ENCODE assay signal across 30 cellular contexts in the genomic region with DNA sequence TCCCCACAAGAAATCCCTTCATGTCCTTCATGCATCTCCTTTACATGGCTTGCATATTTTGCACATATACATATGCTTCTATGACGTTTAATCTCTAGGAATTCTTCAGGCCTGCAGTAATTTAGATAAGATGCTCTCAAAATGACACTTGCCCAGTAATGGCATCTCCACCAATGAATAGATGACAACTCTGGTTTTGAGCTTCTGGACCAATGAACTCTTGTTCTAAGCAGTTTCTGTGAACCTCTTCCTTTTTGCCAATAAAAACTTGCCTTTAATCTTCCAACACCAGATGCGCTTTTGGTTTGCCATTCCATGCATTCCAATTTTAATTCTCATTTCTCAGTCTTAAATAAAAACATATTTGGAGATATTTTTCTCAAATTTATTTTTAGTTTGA.
"Had no signal": no experiment of that assay in that cellular context is flagged by ENCODE, and none has a peak within 500 bp of the region (broad histone marks: within the 10 kb centered on the region; RNA-seq: fewer than 3 reads in every experiment).

No MANE protein-coding gene starts in this region.

- H3K4me3 ChIP-seq: left lung, lower lobe of right lung, pancreas, prostate gland, skin epidermis, stomach, testis, thyroid gland, transverse colon, upper lobe of left lung, vagina had no signal

- H3K27ac Mint-ChIP-seq: immature natural killer cell; naive thymus-derived CD8-positive, alpha-beta T cell; nephron; stimulated activated naive B cell treated with anti-CD40 and anti-IgM and Interleukin-4, amounts not matched to agents 10 μg/mL and 1 μg/mL and 100 μg/mL, for 72 hours had no signal

- DNase-seq: immature natural killer cell; kidney; left colon; left lung; lower lobe of right lung; mammary epithelial cell; mesenchymal stem cell; naive thymus-derived CD8-positive, alpha-beta T cell; nucleus accumbens; pancreas; posterior cingulate gyrus; retina; right cardiac atrium; stimulated activated CD4-positive, alpha-beta T cell treated with anti-CD3 and anti-CD28 coated beads, Interleukin-12 subunit alpha, Interleukin-12 subunit beta, amount 100 ng/mL, for 4 hours; stimulated activated CD4-positive, alpha-beta T cell treated with anti-CD3 and anti-CD28 coated beads, Interleukin-15, amount 100 ng/mL, for 24 hours; stimulated activated CD4-positive, alpha-beta T cell treated with anti-CD3 and anti-CD28 coated beads, Interleukin-2, amount 100 ng/mL, for 24 hours; stimulated activated CD4-positive, alpha-beta T cell treated with anti-CD3 and anti-CD28 coated beads, Interleukin-4, amount 100 ng/mL, for 1 hour; stimulated activated naive B cell treated with anti-CD40 and anti-IgM and Interleukin-4, amounts not matched to agents 10 μg/mL and 1 μg/mL and 100 μg/mL, for 72 hours; stimulated activated naive CD8-positive, alpha-beta T cell treated with anti-CD3 and anti-CD28 coated beads, Interleukin-15, Interleukin-2, amounts not matched to agents 100 U/mL and 50 U/mL, for 24 hours; stomach; testis; thyroid gland; transverse colon; upper lobe of left lung had no signal

- H3K36me3 Mint-ChIP-seq: immature natural killer cell; naive thymus-derived CD8-positive, alpha-beta T cell; stimulated activated naive B cell treated with anti-CD40 and anti-IgM and Interleukin-4, amounts not matched to agents 10 μg/mL and 1 μg/mL and 100 μg/mL, for 72 hours had no signal

- H3K27me3 ChIP-seq: left lung, pancreas, stomach, testis, thyroid gland, transverse colon, upper lobe of left lung, vagina had no signal

- H3K9me3 Mint-ChIP-seq: nephron; neural crest cell; stimulated activated naive B cell treated with anti-CD40 and anti-IgM and Interleukin-4, amounts not matched to agents 10 μg/mL and 1 μg/mL and 100 μg/mL, for 72 hours had no signal

- H3K27me3 Mint-ChIP-seq: stimulated activated naive B cell treated with anti-CD40 and anti-IgM and Interleukin-4, amounts not matched to agents 10 μg/mL and 1 μg/mL and 100 μg/mL, for 72 hours had no signal

- H3K4me1 Mint-ChIP-seq: immature natural killer cell; naive thymus-derived CD8-positive, alpha-beta T cell; nephron; neural crest cell; stimulated activated naive B cell treated with anti-CD40 and anti-IgM and Interleukin-4, amounts not matched to agents 10 μg/mL and 1 μg/mL and 100 μg/mL, for 72 hours had no signal

- H3K27ac ChIP-seq: left lung, lower lobe of right lung, pancreas, prostate gland, stomach, testis, thyroid gland, transverse colon, upper lobe of left lung, vagina had no signal

- H3K36me3 ChIP-seq: left lung, lower lobe of right lung, pancreas, prostate gland, stomach, thyroid gland, transverse colon, upper lobe of left lung, vagina had no signal

- H3K4me1 ChIP-seq: left lung, lower lobe of right lung, prostate gland, stomach, testis, thyroid gland, transverse colon, upper lobe of left lung, vagina had no signal

- H3K4me3 Mint-ChIP-seq: immature natural killer cell; naive thymus-derived CD8-positive, alpha-beta T cell; nephron; neural crest cell; stimulated activated naive B cell treated with anti-CD40 and anti-IgM and Interleukin-4, amounts not matched to agents 10 μg/mL and 1 μg/mL and 100 μg/mL, for 72 hours had no signal

- ATAC-seq: left colon; left lung; lower lobe of right lung; naive thymus-derived CD8-positive, alpha-beta T cell; pancreas; right cardiac atrium; sciatic nerve; stimulated activated naive B cell treated with anti-CD40 and anti-IgM and Interleukin-4, amounts not matched to agents 10 μg/mL and 1 μg/mL and 100 μg/mL, for 72 hours; stimulated activated naive CD8-positive, alpha-beta T cell treated with anti-CD3 and anti-CD28 coated beads, Interleukin-15, Interleukin-2, amounts not matched to agents 100 U/mL and 50 U/mL, for 24 hours had no signal

- H3K9me3 ChIP-seq: left lung, lower lobe of right lung, pancreas, prostate gland, stomach, testis, thyroid gland, transverse colon, upper lobe of left lung, vagina had no signal
